ENCODE assay signal across 1 cellular context in genomic region chr2:233117811-233118480, GRCh38.
TF ChIP-seq lines count a peak whose summit lies in the region.

No MANE protein-coding gene starts in this region.

TF ChIP-seq in HCT116, 20 proteins besides CTCF, POLR2A, EP300 and RAD21 (continued from another document):
- TF ChIP-seq SRF (IDR thresholded peaks at IDR 0.05; ENCODE audit: low read depth), result no peak
